Comparison of ENCODE assay signal across 15 cellular contexts in the genomic region with DNA sequence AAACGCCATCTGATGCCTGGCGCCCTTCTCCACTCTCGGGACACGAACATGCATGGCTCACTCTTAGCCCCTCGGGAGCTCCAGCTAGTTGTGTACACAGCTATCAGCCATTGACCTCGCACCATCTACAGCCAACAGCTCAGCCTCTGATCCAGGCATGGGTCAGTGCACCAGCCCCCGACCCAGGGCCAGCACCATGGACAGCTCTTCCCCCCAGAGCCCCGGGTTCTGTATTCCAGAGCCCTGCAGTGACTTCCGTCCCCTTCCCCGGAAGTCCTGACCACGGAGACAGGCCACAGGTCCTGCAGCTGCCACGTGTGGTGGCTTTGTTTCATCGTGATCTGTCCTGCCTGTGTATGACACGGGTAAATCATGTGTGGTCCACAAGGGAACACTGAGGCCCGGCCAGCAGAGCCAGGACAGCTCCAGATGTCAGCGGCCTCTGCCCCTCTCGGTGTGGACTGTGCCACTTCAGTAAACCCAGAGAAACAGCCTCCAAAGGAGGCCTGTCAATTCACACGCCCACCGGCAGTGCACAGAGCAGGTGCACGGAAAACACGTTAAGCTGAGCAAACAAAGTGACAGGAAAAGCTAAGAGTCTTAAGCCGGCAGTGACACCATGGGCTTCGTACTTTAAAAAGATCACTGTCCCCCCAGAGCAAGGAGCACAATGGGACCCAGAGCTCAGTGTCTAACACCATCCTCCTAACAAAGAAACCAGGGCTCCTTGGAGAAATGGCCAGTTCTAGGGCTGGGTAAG. TPM values are rescaled to one million over a fixed set of nuclear protein-coding genes. Genes with fewer than 3 reads are reported as not detected.
DNase-seq lines count a peak whose midpoint lies in the region; ATAC-seq, FAIRE-seq and TF ChIP-seq lines count a peak whose summit lies in the region.
"Had no signal": no experiment of that assay in that cellular context is flagged by ENCODE, and none has a peak within 500 bp of the region (broad histone marks: within the 10 kb centered on the region; RNA-seq: fewer than 3 reads in every experiment).

No MANE protein-coding gene starts in this region.

- no peak overlapping the region for H2BK120ac ChIP-seq in mesenchymal stem cell (ENCODE audit: low read depth, low read length)

- H2BK12ac ChIP-seq in mesenchymal stem cell (ENCODE audit: low read length in 2 of 2), result no peak overlapping the region

- H3K79me2 ChIP-seq in HepG2 (ENCODE audit: insufficient read depth, low read length), result peaks cover 3% of the 10 kb centered on the region

- no peak overlapping the region for H2BK15ac ChIP-seq in mesenchymal stem cell (ENCODE audit: low read depth, poor library complexity, severe bottlenecking)

- TF ChIP-seq RAD21 in HepG2 (CRISPR knock-in tag; IDR thresholded peaks at IDR 0.05), result no peak

- peaks cover 0 to 52% (median 0%) of the 10 kb centered on the region in 11 experiments; a peak in 8 of 22 replicates for H3K27me3 ChIP-seq in BLaER1 treated with 17β-estradiol and CSF1 and Interleukin-3, amounts not matched to agents 10 nM and 100 nM
- H3K27me3 ChIP-seq in HepG2 (ENCODE audit: control insufficient read depth in 1 of 2, insufficient read depth in 2 of 2, low read length in 2 of 2) (no peaks in the 10 kb centered on the region), mesenchymal stem cell (ENCODE audit: control insufficient read depth in 1 of 2, insufficient read depth in 1 of 2, low read length in 2 of 2) (peaks cover 4 to 6% of the 10 kb centered on the region in 2 experiments), brain microvascular endothelial cell (replicated peaks) (no peaks in the 10 kb centered on the region)
- H3K27me3 ChIP-seq: ascending aorta had no signal

- no peak overlapping the region for H3K9ac ChIP-seq in BLaER1 treated with 17β-estradiol and CSF1 and Interleukin-3, amounts not matched to agents 10 nM and 100 nM
- H3K9ac ChIP-seq in HepG2 (ENCODE audit: insufficient read depth, low read depth, low read length), result no peak overlapping the region
- H3K9ac ChIP-seq in mesenchymal stem cell (ENCODE audit: low read length), result no peak overlapping the region

- H3K79me1 ChIP-seq in mesenchymal stem cell (replicated peaks; ENCODE audit: low read length, poor library complexity, severe bottlenecking), result peaks cover 23% of the 10 kb centered on the region

- no TSS peak for BruUV-seq in HepG2 (replicated peaks; lab: Mats Ljungman, UMichigan)

- no peak overlapping the region for H3K27ac ChIP-seq in BLaER1 treated with 17β-estradiol and CSF1 and Interleukin-3, amounts not matched to agents 10 nM and 100 nM
- H3K27ac ChIP-seq in HEK293 (ENCODE audit: extremely low read depth, low read depth, low read length) (no peak overlapping the region), RWPE1 (no peak overlapping the region), HepG2 (ENCODE audit: extremely low read length, insufficient read depth, low read length) (no peak overlapping the region), mesenchymal stem cell (ENCODE audit: low read length, poor library complexity, severe bottlenecking) (no peak overlapping the region), brain microvascular endothelial cell (no peak overlapping the region)
- H3K27ac ChIP-seq: ascending aorta, gastrocnemius medialis had no signal

- H4K8ac ChIP-seq in mesenchymal stem cell (ENCODE audit: low read length), result no peak overlapping the region

- in situ Hi-C loops in HepG2 (cut with HindIII; ENCODE audit: extremely low pct_ligation_motif_present, low pct_unique_long_range_greater_than_20kb), result no loop called here
- in situ Hi-C loops in brain microvascular endothelial cell (cut with HindIII; ENCODE audit: low pct_ligation_motif_present, low sequenced_read_pairs), result no loop called here

- peak; percentile 14 for DNase-seq in RWPE1 (ENCODE audit: low spot score)
- no peak for DNase-seq in HepG2 (ENCODE audit: low spot score)
- DNase-seq in stimulated activated CD4-positive, alpha-beta T cell treated with anti-CD3 and anti-CD28 coated beads, Interleukin-4, amount 100 ng/mL, for 4 hours, result no peak
- no peak for DNase-seq in mesenchymal stem cell
- no peak for DNase-seq in brain microvascular endothelial cell
- no peak for DNase-seq in NCI-H774 (lab: John Stamatoyannopoulos, UW)
- DNase-seq: activated CD4-positive, alpha-beta T cell treated with anti-CD3 and anti-CD28 coated beads for 36 hours; activated T-cell treated with anti-CD3 and anti-CD28 coated beads, Interleukin-2, amount 50 U/mL, for 72 hours; effector memory CD4-positive, alpha-beta T cell; gastrocnemius medialis; GOT3; natural killer cell had no signal

- CTCF ChIA-PET in HEK293 (lab: Yijun Ruan, JAX), result interaction anchor here (0.5 kb wide), 1 partner anchor 45 kb away, joined by 3 read pairs; no protein-coding TSS in a partner anchor
- CTCF ChIA-PET in RWPE1 (lab: Yijun Ruan, JAX), result interaction anchor here (0.7 kb wide), 1 partner anchor 29 kb away, joined by 3 read pairs; no protein-coding TSS in a partner anchor
- CTCF ChIA-PET in HepG2 (lab: Yijun Ruan, JAX; ENCODE audit: low intra/inter-chr PET ratio, low total read pairs), result no interaction called here

- H3K36me3 ChIP-seq in BLaER1 treated with 17β-estradiol and CSF1 and Interleukin-3, amounts not matched to agents 10 nM and 100 nM, result no peaks in the 10 kb centered on the region
- H3K36me3 ChIP-seq in HEK293 (ENCODE audit: control insufficient read depth in 2 of 2, insufficient read depth in 1 of 2, low read length in 2 of 2) (no peaks in the 10 kb centered on the region), HepG2 (replicated peaks in 1 of 2; ENCODE audit: control insufficient read depth in 1 of 2, insufficient read depth in 2 of 2, low read length in 2 of 2) (no peaks in the 10 kb centered on the region), mesenchymal stem cell (ENCODE audit: control insufficient read depth in 1 of 2, insufficient read depth in 2 of 2, low read depth in 1 of 2, low read length in 2 of 2) (no peaks in the 10 kb centered on the region), brain microvascular endothelial cell (replicated peaks) (no peaks in the 10 kb centered on the region)
- H3K36me3 ChIP-seq: ascending aorta, gastrocnemius medialis had no signal

- 72% methylated on average over 18 of the region's 23 CpGs for WGBS in HepG2 (ENCODE audit: low lambda C conversion rate)
- 83% methylated on average over 23 of the region's 23 CpGs for WGBS in mesenchymal stem cell

- no peak overlapping the region for H3K23ac ChIP-seq in mesenchymal stem cell (ENCODE audit: low read length in 2 of 2)

- H3K4me2 ChIP-seq in BLaER1 treated with 17β-estradiol and CSF1 and Interleukin-3, amounts not matched to agents 10 nM and 100 nM, result peak overlapping the region in 9 of 11 experiments; percentile 12 to 97 (median 91); a peak in 15 of 22 replicates
- H3K4me2 ChIP-seq in HepG2 (ENCODE audit: low read depth, low read length) (no peak overlapping the region), mesenchymal stem cell (ENCODE audit: low read length, poor library complexity, severe bottlenecking) (no peak overlapping the region)

- H3K9me3 ChIP-seq in BLaER1 treated with 17β-estradiol and CSF1 and Interleukin-3, amounts not matched to agents 10 nM and 100 nM (replicated peaks in 1 of 11), result peaks cover 0 to 4% (median 0%) of the 10 kb centered on the region in 11 experiments; a peak in 4 of 22 replicates
- no peaks in the 10 kb centered on the region for H3K9me3 ChIP-seq in HEK293 (ENCODE audit: control insufficient read depth, insufficient read depth, low read depth, low read length)
- H3K9me3 ChIP-seq in HepG2 (ENCODE audit: low read length), result no peaks in the 10 kb centered on the region
- peaks cover under 1% of the 10 kb centered on the region for H3K9me3 ChIP-seq in mesenchymal stem cell (ENCODE audit: control insufficient read depth, low read length)
- H3K9me3 ChIP-seq: gastrocnemius medialis had no signal

- H2BK5ac ChIP-seq in mesenchymal stem cell (ENCODE audit: low read depth, low read length, poor library complexity, severe bottlenecking), result no peak overlapping the region

- TF ChIP-seq EP300 in HepG2 (IDR thresholded peaks at IDR 0.05; ENCODE audit: low read depth in 2 of 2, low read length in 2 of 2) (no peak), HepG2 (CRISPR knock-in tag; IDR thresholded peaks at IDR 0.05; ENCODE audit: borderline replicate concordance) (no peak)

- no peak for TF ChIP-seq POLR2A in HepG2 (IDR thresholded peaks at IDR 0.05; ENCODE audit: insufficient read depth in 1 of 2, low read depth in 2 of 2, low read length in 2 of 2)

- no peak overlapping the region for H2AK5ac ChIP-seq in mesenchymal stem cell (ENCODE audit: low read length, severe bottlenecking)

- no peak overlapping the region for H3K14ac ChIP-seq in mesenchymal stem cell (ENCODE audit: low read length in 2 of 2)

- H4K20me1 ChIP-seq in BLaER1 treated with 17β-estradiol and CSF1 and Interleukin-3, amounts not matched to agents 10 nM and 100 nM, result peaks cover 0 to 87% (median 28%) of the 10 kb centered on the region in 11 experiments; a peak in 18 of 22 replicates
- no peaks in the 10 kb centered on the region for H4K20me1 ChIP-seq in HepG2 (ENCODE audit: insufficient read depth, low read length)

- intact Hi-C loops in HepG2 (cut with micrococcal nuclease; ENCODE audit: unreplicated experiment), result no loop called here

- H3K18ac ChIP-seq in mesenchymal stem cell (ENCODE audit: low read depth in 1 of 2, low read length in 2 of 2), result no peak overlapping the region

- H3K4ac ChIP-seq in mesenchymal stem cell (ENCODE audit: low read depth in 1 of 2, low read length in 2 of 2), result no peak overlapping the region

- H2AFZ ChIP-seq in HepG2 (ENCODE audit: low read length), result no peak overlapping the region
- H2AFZ ChIP-seq in mesenchymal stem cell (ENCODE audit: low read depth, low read length), result no peak overlapping the region

- no peak overlapping the region for H4K91ac ChIP-seq in mesenchymal stem cell (ENCODE audit: low read length)

- H3K4me1 ChIP-seq in BLaER1 treated with 17β-estradiol and CSF1 and Interleukin-3, amounts not matched to agents 10 nM and 100 nM, result peaks cover 23 to 64% (median 58%) of the 10 kb centered on the region in 10 experiments
- H3K4me1 ChIP-seq in HEK293 (ENCODE audit: control insufficient read depth, insufficient read depth, low read length) (no peaks in the 10 kb centered on the region), HepG2 (ENCODE audit: insufficient read depth, low read length) (no peaks in the 10 kb centered on the region), mesenchymal stem cell (ENCODE audit: control insufficient read depth, insufficient read depth, low read depth, low read length) (peaks cover 15% of the 10 kb centered on the region)
- H3K4me1 ChIP-seq: ascending aorta, gastrocnemius medialis had no signal

- no peak overlapping the region for H3K4me3 ChIP-seq in BLaER1 treated with 17β-estradiol and CSF1 and Interleukin-3, amounts not matched to agents 10 nM and 100 nM
- H3K4me3 ChIP-seq in HEK293 (ENCODE audit: low read depth, low read length) (no peak overlapping the region), HepG2 (replicated peaks in 1 of 3; ENCODE audit: insufficient read depth in 1 of 3, low read depth in 2 of 3, low read length in 3 of 3) (no peak overlapping the region), mesenchymal stem cell (ENCODE audit: insufficient read depth in 1 of 2, low read depth in 1 of 2, low read length in 2 of 2) (no peak overlapping the region), brain microvascular endothelial cell (ENCODE audit: low read depth, low read length) (no peak overlapping the region)
- H3K4me3 ChIP-seq: ascending aorta, gastrocnemius medialis had no signal

- no peak for FAIRE-seq in HepG2 (lab: Jason Lieb, UNC)

- ATAC-seq in HepG2, result peak; percentile 39
- ATAC-seq: activated CD4-positive, alpha-beta T cell treated with anti-CD3 and anti-CD28 coated beads for 36 hours; activated T-cell treated with anti-CD3 and anti-CD28 coated beads, Interleukin-2, amount 50 U/mL, for 72 hours; gastrocnemius medialis; natural killer cell had no signal

- TF ChIP-seq CTCF in HEK293 (tag by site-specific recombination; IDR thresholded peaks at IDR 0.05) (no peak), RWPE1 (conservative IDR thresholded peaks at IDR 0.05; ENCODE audit: low read depth) (no peak), HepG2 (CRISPR knock-in tag; IDR thresholded peaks at IDR 0.05) (no peak), brain microvascular endothelial cell (IDR thresholded peaks at IDR 0.05; ENCODE audit: low read depth, low read length, missing control alignments) (no peak)

- POLR2A ChIA-PET in HEK293 (lab: Yijun Ruan, JAX), result no interaction called here
- POLR2A ChIA-PET in RWPE1 (lab: Yijun Ruan, JAX; ENCODE audit: low non-redundant PET), result no interaction called here
- POLR2A ChIA-PET in HepG2 (lab: Yijun Ruan, JAX), result no interaction called here

RNA-seq across cellular contexts. Expression of gene STK32C, which starts 13.0 kb away (rescaled TPM):
- total RNA-seq in HepG2 (2016; rRNA removed; fragmentation: Illumina TruSeq; extraction: Trizol), result 18.9 and 19.4 TPM in 2 replicates
- 6.4 and 9.0 TPM in 2 replicates for total RNA-seq in HepG2 (2016; cell fraction: cytosol; rRNA removed; fragmentation: Illumina TruSeq; extraction: Trizol; ENCODE audit: low read depth)
- total RNA-seq in HepG2 (2016; cell fraction: insoluble cytoplasmic fraction; rRNA removed; fragmentation: Illumina TruSeq; extraction: Trizol), result 18.5 and 19.3 TPM in 2 replicates
- 13.9 and 14.9 TPM in 2 replicates for total RNA-seq in HepG2 (2016; cell fraction: membrane; rRNA removed; fragmentation: Illumina TruSeq; extraction: Trizol)
- total RNA-seq in HepG2 (2016; cell fraction: nucleus; rRNA removed; fragmentation: Illumina TruSeq; extraction: Trizol), result 8.4 and 10.8 TPM in 2 replicates
- 9.9 and 10.9 TPM in 2 replicates for polyA plus RNA-seq in HepG2 (2011; rRNA removed)
- polyA plus RNA-seq in HepG2 (2011; cell fraction: cytosol; rRNA removed), result 7.4 and 11.6 TPM in 2 replicates
- polyA plus RNA-seq in HepG2 (2011; cell fraction: nucleus; rRNA removed), result 13.7 and 17.7 TPM in 2 replicates
- 12.0 and 12.5 TPM in 2 replicates for polyA plus RNA-seq in HepG2 (2012)
- polyA plus RNA-seq in HepG2 (2016; cell fraction: cytosol; fragmentation: Illumina TruSeq; extraction: Trizol; ENCODE audit: low read depth), result 9.3 and 10.8 TPM in 2 replicates
- polyA plus RNA-seq in HepG2 (2016; cell fraction: insoluble cytoplasmic fraction; fragmentation: Illumina TruSeq; extraction: Trizol; ENCODE audit: low read depth), result 19.9 and 20.6 TPM in 2 replicates
- 11.2 and 12.1 TPM in 2 replicates for polyA plus RNA-seq in HepG2 (2016; cell fraction: membrane; fragmentation: Illumina TruSeq; extraction: Trizol; ENCODE audit: low read depth)
- polyA plus RNA-seq in HepG2 (2016; cell fraction: nucleus; fragmentation: Illumina TruSeq; extraction: Trizol; ENCODE audit: insufficient read depth, low read depth), result 19.7 and 20.0 TPM in 2 replicates
- polyA minus RNA-seq in HepG2 (2011; rRNA and poly(A)+ RNA removed; ENCODE audit: low replicate concordance), result 10.2 and 30.6 TPM in 2 replicates
- polyA minus RNA-seq in HepG2 (2011; cell fraction: cytosol; rRNA and poly(A)+ RNA removed), result 4.4 and 5.4 TPM in 2 replicates
- 6.1 and 7.1 TPM in 2 replicates for polyA minus RNA-seq in HepG2 (2011; cell fraction: nucleus; rRNA and poly(A)+ RNA removed)
- polyA plus RNA-seq in mesenchymal stem cell (2013, experiment 1 of 2), result 6.6 TPM
- 7.0 TPM for polyA plus RNA-seq in mesenchymal stem cell (2013, experiment 2 of 2)

RNA-seq across cellular contexts. Expression of gene LRRC27, which starts 37.3 kb away (rescaled TPM):
- total RNA-seq in HepG2 (2016; rRNA removed; fragmentation: Illumina TruSeq; extraction: Trizol), result 3.9 and 4.6 TPM in 2 replicates
- total RNA-seq in HepG2 (2016; cell fraction: cytosol; rRNA removed; fragmentation: Illumina TruSeq; extraction: Trizol; ENCODE audit: low read depth), result 2.1 and 2.2 TPM in 2 replicates
- total RNA-seq in HepG2 (2016; cell fraction: insoluble cytoplasmic fraction; rRNA removed; fragmentation: Illumina TruSeq; extraction: Trizol), result 3.2 and 4.3 TPM in 2 replicates
- 2.1 and 2.5 TPM in 2 replicates for total RNA-seq in HepG2 (2016; cell fraction: membrane; rRNA removed; fragmentation: Illumina TruSeq; extraction: Trizol)
- 5.9 and 7.5 TPM in 2 replicates for total RNA-seq in HepG2 (2016; cell fraction: nucleus; rRNA removed; fragmentation: Illumina TruSeq; extraction: Trizol)
- 4.2 and 4.3 TPM in 2 replicates for polyA plus RNA-seq in HepG2 (2011; rRNA removed)
- 1.8 and 1.9 TPM in 2 replicates for polyA plus RNA-seq in HepG2 (2011; cell fraction: cytosol; rRNA removed)
- 14.3 and 14.5 TPM in 2 replicates for polyA plus RNA-seq in HepG2 (2011; cell fraction: nucleus; rRNA removed)
- polyA plus RNA-seq in HepG2 (2012), result 3.2 and 3.6 TPM in 2 replicates
- 0.82 and 0.88 TPM in 2 replicates for polyA plus RNA-seq in HepG2 (2016; cell fraction: cytosol; fragmentation: Illumina TruSeq; extraction: Trizol; ENCODE audit: low read depth)
- 3.6 and 4.7 TPM in 2 replicates for polyA plus RNA-seq in HepG2 (2016; cell fraction: insoluble cytoplasmic fraction; fragmentation: Illumina TruSeq; extraction: Trizol; ENCODE audit: low read depth)
- polyA plus RNA-seq in HepG2 (2016; cell fraction: membrane; fragmentation: Illumina TruSeq; extraction: Trizol; ENCODE audit: low read depth), result 2.6 and 2.7 TPM in 2 replicates
- polyA plus RNA-seq in HepG2 (2016; cell fraction: nucleus; fragmentation: Illumina TruSeq; extraction: Trizol; ENCODE audit: insufficient read depth, low read depth), result 11.7 and 14.6 TPM in 2 replicates
- polyA minus RNA-seq in HepG2 (2011; rRNA and poly(A)+ RNA removed; ENCODE audit: low replicate concordance), result 2.7 and 3.0 TPM in 2 replicates
- 0.88 and 1.4 TPM in 2 replicates for polyA minus RNA-seq in HepG2 (2011; cell fraction: cytosol; rRNA and poly(A)+ RNA removed)
- polyA minus RNA-seq in HepG2 (2011; cell fraction: nucleus; rRNA and poly(A)+ RNA removed), result 11.1 and 12.3 TPM in 2 replicates
- polyA plus RNA-seq in mesenchymal stem cell (2013, experiment 1 of 2), result 12.1 TPM
- 13.3 TPM for polyA plus RNA-seq in mesenchymal stem cell (2013, experiment 2 of 2)

Comparison
In these comparisons a context has a peak if more than half of its experiments do, and no peak if none do; other contexts are left out.
1. H3K4me2 ChIP-seq: peak in BLaER1 treated with 17β-estradiol and CSF1 and Interleukin-3, amounts not matched to agents 10 nM and 100 nM (9 of 11); none in HepG2 (single experiment) and mesenchymal stem cell (single experiment).